ENCODE assay signal across 9 cellular contexts in the genomic region with DNA sequence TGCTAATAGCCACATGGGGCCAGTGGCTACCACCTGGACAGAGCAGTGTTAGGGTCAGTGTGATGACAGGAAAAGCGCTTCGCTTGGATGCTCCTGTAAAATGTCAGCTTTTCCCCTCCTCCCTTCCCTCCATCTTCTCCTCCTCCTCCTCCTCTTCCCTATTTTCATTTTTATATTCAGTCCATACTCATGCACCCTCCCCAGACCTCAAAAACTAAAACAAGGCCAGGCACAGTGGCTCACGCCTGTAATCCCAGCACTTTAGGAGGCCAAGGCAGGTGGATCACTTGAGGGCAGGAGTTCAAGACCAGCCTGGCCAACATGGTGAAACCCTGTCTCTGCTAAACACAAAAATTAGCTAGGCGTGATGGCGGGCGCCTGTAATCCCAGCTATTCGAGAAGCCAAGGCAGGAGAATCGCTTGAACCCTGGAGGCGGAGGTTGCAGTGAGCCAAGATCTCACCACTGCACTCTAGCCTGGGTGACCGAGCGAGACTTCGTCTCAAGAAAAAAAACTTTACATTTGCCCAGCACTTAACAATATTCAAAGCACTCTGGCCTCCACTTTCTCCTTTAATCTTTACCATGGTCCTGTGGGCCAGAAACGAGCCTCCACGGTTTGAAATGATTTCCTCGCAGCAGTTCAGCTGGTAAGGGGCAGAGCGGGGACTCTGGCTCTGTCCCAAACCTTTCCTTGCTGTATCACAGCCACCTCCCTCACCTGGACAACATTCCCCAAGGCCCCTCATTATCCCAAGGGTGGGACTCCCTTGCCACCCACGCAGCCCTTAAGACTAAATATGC. TPM values are rescaled to one million over a fixed set of nuclear protein-coding genes. Genes with fewer than 3 reads are reported as not detected.
A peak's percentile ranks its signal among the peaks of the same experiment; 100 is the strongest.
DNase-seq lines count a peak whose midpoint lies in the region; TF ChIP-seq lines count a peak whose summit lies in the region.
"Had no signal": no experiment of that assay in that cellular context is flagged by ENCODE, and none has a peak within 500 bp of the region (broad histone marks: within the 10 kb centered on the region; RNA-seq: fewer than 3 reads in every experiment).

No MANE protein-coding gene starts in this region.

- TF ChIP-seq CTCF in chondrocyte (IDR thresholded peaks at IDR 0.05) (no peak), nephron (IDR thresholded peaks at IDR 0.05; ENCODE audit: unreplicated experiment in 3 of 3) (no peak), type B pancreatic cell (conservative IDR thresholded peaks at IDR 0.05) (no peak)

- H3K9me3 Mint-ChIP-seq in chondrocyte (ENCODE audit: low read depth), result no peaks in the 10 kb centered on the region
- no peaks in the 10 kb centered on the region for H3K9me3 Mint-ChIP-seq in nephron
- H3K9me3 Mint-ChIP-seq in type B pancreatic cell, result no peaks in the 10 kb centered on the region

- H3K27ac Mint-ChIP-seq in chondrocyte (ENCODE audit: unreplicated experiment), result peak overlapping the region; percentile 79
- H3K27ac Mint-ChIP-seq in nephron, result peak overlapping the region; percentile 67 to 82 (median 72)
- peak overlapping the region; percentile 83 for H3K27ac Mint-ChIP-seq in type B pancreatic cell

- H3K36me3 Mint-ChIP-seq in chondrocyte (ENCODE audit: low read depth) (no peaks in the 10 kb centered on the region), nephron (ENCODE audit: low read depth) (no peaks in the 10 kb centered on the region), type B pancreatic cell (no peaks in the 10 kb centered on the region)

- peaks cover 28% of the 10 kb centered on the region for H3K4me1 Mint-ChIP-seq in chondrocyte (ENCODE audit: low read depth)
- peaks cover 48% of the 10 kb centered on the region for H3K4me1 Mint-ChIP-seq in nephron
- peaks cover 51% of the 10 kb centered on the region for H3K4me1 Mint-ChIP-seq in type B pancreatic cell (ENCODE audit: unreplicated experiment)

- peak; percentile 70 for DNase-seq in DMS79 treated with DMSO at 0.1 percent for 48 hours (lab: John Stamatoyannopoulos, UW)
- DNase-seq in DMS79 (lab: John Stamatoyannopoulos, UW), result no peak
- DNase-seq in chondrocyte (ENCODE audit: low spot score), result no peak
- DNase-seq in type B pancreatic cell (ENCODE audit: extremely low spot score, unreplicated experiment), result no peak
- DNase-seq in OCI-M2 (lab: John Stamatoyannopoulos, UW; ENCODE audit: unreplicated experiment), result no peak
- no peak for DNase-seq in central memory CD4-positive, alpha-beta T cell
- no peak for DNase-seq in substantia nigra (lab: John Stamatoyannopoulos, UW)
- DNase-seq: NCI-H2107 had no signal

- H3K27me3 Mint-ChIP-seq in chondrocyte (ENCODE audit: low read depth) (no peaks in the 10 kb centered on the region), nephron (ENCODE audit: low read depth) (peaks cover 13% of the 10 kb centered on the region), type B pancreatic cell (peaks cover 5% of the 10 kb centered on the region)

- no peak overlapping the region for H3K27ac ChIP-seq in substantia nigra (ENCODE audit: low read depth, low read length, poor library complexity, severe bottlenecking)

- H3K4me3 Mint-ChIP-seq in chondrocyte (ENCODE audit: unreplicated experiment) (no peak overlapping the region), nephron (peak overlapping the region in 1 of 3 experiments; percentile 15), type B pancreatic cell (no peak overlapping the region)

RNA-seq across cellular contexts. Expression of a gene that starts 21.8 kb away (rescaled TPM):
- total RNA-seq in chondrocyte (34.6 to 39.4 TPM (median 36.1 TPM) in 3 replicates), type B pancreatic cell (ENCODE audit: low replicate concordance) (21.0 and 38.4 TPM in 2 replicates)

RNA-seq across cellular contexts. Expression of a gene that starts 33.5 kb away (rescaled TPM):
- 71.5 to 99.0 TPM (median 73.9 TPM) in 3 replicates for total RNA-seq in chondrocyte
- total RNA-seq in type B pancreatic cell (ENCODE audit: low replicate concordance), result 83.4 and 157 TPM in 2 replicates

RNA-seq across cellular contexts. Expression of a gene that starts 51.2 kb away (rescaled TPM):
- total RNA-seq in chondrocyte (1.9 to 16.0 TPM (median 2.8 TPM) in 3 replicates), type B pancreatic cell (ENCODE audit: low replicate concordance) (10.6 and 13.3 TPM in 2 replicates)
